9 cellular contexts compared by ENCODE assay signal in genomic region chr10:132418520-132419416, GRCh38. TPM values are rescaled to one million over a fixed set of nuclear protein-coding genes. Genes with fewer than 3 reads are reported as not detected.
DNase-seq lines count a peak whose midpoint lies in the region; ATAC-seq lines count a peak whose summit lies in the region.
"Had no signal": no experiment of that assay in that cellular context is flagged by ENCODE, and none has a peak within 500 bp of the region (broad histone marks: within the 10 kb centered on the region; RNA-seq: fewer than 3 reads in every experiment).

No MANE protein-coding gene starts in this region.

- DNase-seq in GM19240 (ENCODE audit: insufficient read length, low spot score) (peak; percentile 8), NCI-H460 (ENCODE audit: extremely low read depth, low read depth) (peak; percentile 76), Ammon's horn (ENCODE audit: low spot score) (no peak)
- DNase-seq in activated T-cell treated with anti-CD3 and anti-CD28 coated beads, Interleukin-2, amount 50 U/mL, for 1 hour = no peak
- no peak for DNase-seq in effector memory CD4-positive, alpha-beta T cell
- DNase-seq: activated CD4-positive, alpha-beta T cell treated with anti-CD3 and anti-CD28 coated beads for 4 hours had no signal

- peak overlapping the region; percentile 72 for H3K27ac ChIP-seq in rectal smooth muscle tissue (ENCODE audit: low read depth, low read length)
- H3K27ac ChIP-seq in effector memory CD4-positive, alpha-beta T cell (ENCODE audit: insufficient read depth, low read length, poor library complexity, severe bottlenecking) = no peak overlapping the region

- H3K9ac ChIP-seq in rectal smooth muscle tissue (ENCODE audit: low read length) = peak overlapping the region; percentile 53

- no peak overlapping the region for H3K4me3 ChIP-seq in rectal smooth muscle tissue (ENCODE audit: low read length)
- H3K4me3 ChIP-seq in effector memory CD4-positive, alpha-beta T cell (ENCODE audit: insufficient read depth, low read depth, low read length, poor library complexity, severe bottlenecking) = no peak overlapping the region

- no peaks in the 10 kb centered on the region for H3K27me3 ChIP-seq in rectal smooth muscle tissue (ENCODE audit: control insufficient read depth, insufficient read depth, low read length)
- no peaks in the 10 kb centered on the region for H3K27me3 ChIP-seq in effector memory CD4-positive, alpha-beta T cell (replicated peaks; ENCODE audit: control insufficient read depth, insufficient read depth, low read length, poor library complexity, severe bottlenecking)

- H3K4me1 ChIP-seq in rectal smooth muscle tissue (ENCODE audit: control insufficient read depth, insufficient read depth, low read length) = peaks cover 45% of the 10 kb centered on the region
- H3K4me1 ChIP-seq in effector memory CD4-positive, alpha-beta T cell (ENCODE audit: control insufficient read depth, insufficient read depth, low read length, poor library complexity, severe bottlenecking) = peaks cover 21% of the 10 kb centered on the region

- H3K36me3 ChIP-seq in rectal smooth muscle tissue (ENCODE audit: control insufficient read depth, insufficient read depth, low read length) = no peaks in the 10 kb centered on the region
- H3K36me3 ChIP-seq in effector memory CD4-positive, alpha-beta T cell (ENCODE audit: control insufficient read depth, insufficient read depth, low read length) = no peaks in the 10 kb centered on the region

- ATAC-seq in esophagus mucosa (peak; percentile 81), GM19397 (IDR thresholded peaks at IDR 0.05; ENCODE audit: unreplicated experiment) (no peak)

- no peaks in the 10 kb centered on the region for H3K9me3 ChIP-seq in effector memory CD4-positive, alpha-beta T cell (ENCODE audit: control insufficient read depth, low read length)

RNA-seq across cellular contexts. Expression of gene PWWP2B, which starts 21.8 kb away (rescaled TPM):
- 18.6 and 21.8 TPM in 2 replicates for total RNA-seq in NCI-H460 (2014; rRNA removed; shearing (Covaris generic))
- polyA plus RNA-seq in NCI-H460 (2014; cell fraction: nucleus; rRNA removed) = 23.8 and 36.3 TPM in 2 replicates
- 14.6 TPM for total RNA-seq in esophagus mucosa

Comparison
In these comparisons a context has a peak if more than half of its experiments do, and no peak if none do; other contexts are left out.
1. DNase-seq: peak in GM19240 (single experiment) and NCI-H460 (single experiment); none in activated T-cell treated with anti-CD3 and anti-CD28 coated beads, Interleukin-2, amount 50 U/mL, for 1 hour (single experiment), Ammon's horn (single experiment) and effector memory CD4-positive, alpha-beta T cell (0 of 3).